In the genomic region with DNA sequence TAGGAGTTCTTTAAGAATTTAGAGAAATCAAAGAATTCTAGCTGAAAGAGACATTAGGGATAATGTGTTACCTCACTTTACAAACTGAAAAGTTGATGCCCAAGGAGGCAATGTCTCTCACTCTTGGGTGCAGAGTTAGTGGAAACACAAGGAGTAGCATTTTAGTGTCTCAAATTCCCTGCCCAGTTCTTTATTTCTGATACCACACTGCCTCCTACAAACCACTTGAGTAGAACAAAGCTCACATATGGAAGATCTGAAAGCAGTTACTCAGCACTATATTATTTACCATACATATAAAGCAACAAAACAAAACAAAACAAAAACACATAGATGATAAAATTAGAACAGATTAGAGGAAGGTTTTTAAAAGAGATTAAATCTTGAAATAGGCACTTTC, we compare ENCODE assay signal across 1 cellular context.
TF ChIP-seq lines count a peak whose summit lies in the region.

No MANE protein-coding gene starts in this region.

TF ChIP-seq in IMR-90, 13 proteins besides CTCF, POLR2A, EP300 and RAD21 (continued from another document):
- TF ChIP-seq, protein P1, sequence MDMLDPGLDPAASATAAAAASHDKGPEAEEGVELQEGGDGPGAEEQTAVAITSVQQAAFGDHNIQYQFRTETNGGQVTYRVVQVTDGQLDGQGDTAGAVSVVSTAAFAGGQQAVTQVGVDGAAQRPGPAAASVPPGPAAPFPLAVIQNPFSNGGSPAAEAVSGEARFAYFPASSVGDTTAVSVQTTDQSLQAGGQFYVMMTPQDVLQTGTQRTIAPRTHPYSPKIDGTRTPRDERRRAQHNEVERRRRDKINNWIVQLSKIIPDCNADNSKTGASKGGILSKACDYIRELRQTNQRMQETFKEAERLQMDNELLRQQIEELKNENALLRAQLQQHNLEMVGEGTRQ (IDR thresholded peaks at IDR 0.05; ENCODE audit: low read depth, low read length): no peak
- no peak for TF ChIP-seq RCOR1 (IDR thresholded peaks at IDR 0.05; ENCODE audit: insufficient replicate concordance, low read length)
